ENCODE assay signal across 9 cellular contexts in the genomic region with DNA sequence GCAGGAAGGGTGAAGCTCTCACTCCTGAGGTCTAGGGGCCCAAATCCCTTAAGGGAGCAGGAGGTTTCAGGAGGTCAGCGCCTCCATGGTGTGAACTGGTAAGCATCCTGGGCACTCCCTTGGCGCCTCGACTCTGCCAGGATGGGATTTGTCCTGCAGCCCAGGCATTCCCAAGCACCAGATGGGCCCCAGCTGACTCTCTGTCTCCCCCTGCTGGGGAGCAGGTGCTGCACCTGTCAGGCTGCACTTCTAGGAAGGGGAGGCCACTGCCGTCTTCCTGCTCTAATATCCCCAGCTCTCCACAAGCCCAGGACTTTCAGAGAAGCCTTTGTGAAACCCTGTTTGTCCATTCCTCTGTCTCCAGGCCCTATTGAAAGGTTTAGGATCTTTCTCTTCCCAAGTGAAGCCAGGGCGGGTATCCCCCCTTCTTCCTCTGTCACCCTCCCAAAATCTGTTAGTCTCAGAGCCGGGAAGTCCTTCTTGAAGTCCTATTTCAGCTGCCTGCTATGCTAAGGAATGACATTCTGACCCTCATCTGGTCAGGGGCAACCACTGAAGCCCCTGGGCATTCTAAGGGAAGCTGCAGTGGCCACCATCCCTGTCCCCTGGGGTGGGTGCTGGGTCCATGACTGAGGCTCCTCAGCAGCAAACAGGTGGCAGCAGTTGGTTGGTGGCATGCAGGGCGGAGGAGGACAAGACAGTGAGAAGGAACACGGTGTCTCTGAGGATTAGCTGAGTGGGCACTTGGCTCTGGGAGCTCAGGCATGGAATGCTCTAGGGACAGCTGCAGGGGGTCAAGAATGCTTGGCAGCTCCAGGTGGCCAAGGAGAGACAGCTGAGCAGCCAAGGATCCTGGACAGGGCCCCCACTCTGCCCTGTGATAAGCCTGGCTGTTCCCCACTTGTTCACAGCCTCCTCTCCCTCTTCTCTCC. TPM values are rescaled to one million over a fixed set of nuclear protein-coding genes. Genes with fewer than 3 reads are reported as not detected.
DNase-seq lines count a peak whose midpoint lies in the region; ATAC-seq, FAIRE-seq and TF ChIP-seq lines count a peak whose summit lies in the region.
"Had no signal": no experiment of that assay in that cellular context is flagged by ENCODE, and none has a peak within 500 bp of the region (broad histone marks: within the 10 kb centered on the region; RNA-seq: fewer than 3 reads in every experiment).

No MANE protein-coding gene starts in this region.

- TF ChIP-seq CTCF in H1 (IDR thresholded peaks at IDR 0.05; ENCODE audit: control extremely low read depth in 1 of 3, insufficient read depth in 1 of 3, low read depth in 1 of 3, low read length in 3 of 3): peak; percentile 97 to 99 (median 97)

- H3K14ac ChIP-seq in H1 (ENCODE audit: insufficient read length): no peak overlapping the region

- no peak overlapping the region for H3K4me3 ChIP-seq in H1 (ENCODE audit: extremely low read depth in 1 of 4, insufficient read depth in 2 of 4, low read depth in 3 of 4, low read length in 4 of 4)
- no peak overlapping the region for H3K4me3 ChIP-seq in mesendoderm (ENCODE audit: low read length)

- 0 out of 2 replicates have a peak overlapping the region, but pooled peaks have one; percentile 25 for H2BK15ac ChIP-seq in H1 (ENCODE audit: low read length)
- H2BK15ac ChIP-seq in mesendoderm (replicated peaks; ENCODE audit: low read depth): no peak overlapping the region

- H3K4me2 ChIP-seq in H1 (ENCODE audit: insufficient read depth in 1 of 2, low read depth in 2 of 2, low read length in 2 of 2) (no peak overlapping the region), mesendoderm (ENCODE audit: low read length) (no peak overlapping the region)

- H3K36me3 ChIP-seq in H1 (ENCODE audit: control insufficient read depth in 2 of 4, insufficient read depth in 4 of 4, low read length in 3 of 4) (no peaks in the 10 kb centered on the region), mesendoderm (ENCODE audit: control insufficient read depth, insufficient read depth, low read length) (no peaks in the 10 kb centered on the region)

- TF ChIP-seq POLR2A in H1 (IDR thresholded peaks at IDR 0.05; ENCODE audit: control extremely low read depth in 1 of 2, low read depth in 2 of 2, low read length in 2 of 2): no peak

- FAIRE-seq in H1 (lab: Jason Lieb, UNC): peak; percentile 60

- H4K8ac ChIP-seq in H1 (ENCODE audit: extremely low read depth, insufficient read depth, low read length) (no peak overlapping the region; the same call in 1 of the 2 replicates), mesendoderm (ENCODE audit: low read depth, low read length) (no peak overlapping the region)

- H3K27me3 ChIP-seq in H1 (replicated peaks in 1 of 4; ENCODE audit: control insufficient read depth in 3 of 4, extremely low read depth in 1 of 4, insufficient read depth in 3 of 4, low read length in 3 of 4): no peaks in the 10 kb centered on the region
- no peaks in the 10 kb centered on the region for H3K27me3 ChIP-seq in mesendoderm (ENCODE audit: insufficient read depth, low read length, poor library complexity)

- H2BK20ac ChIP-seq in H1 (ENCODE audit: low read length): no peak overlapping the region

- CTCF ChIA-PET in H1 (lab: Charles Lee; ENCODE audit: partially characterized antibody): interaction anchor here (0.6 to 16.8 kb wide), 46 partner anchors 9 to 474 kb away, joined by 3 to 511 read pairs (median 6); a partner anchor contains a TSS

- H2BK12ac ChIP-seq in H1 (ENCODE audit: low read depth, low read length): no peak overlapping the region

- no peaks in the 10 kb centered on the region for H3K23me2 ChIP-seq in H1 (ENCODE audit: low read depth, low read length)

- H2AFZ ChIP-seq in H1 (ENCODE audit: low read length): no peak overlapping the region

- H3K4ac ChIP-seq in H1 (replicated peaks; ENCODE audit: insufficient read length, low read depth, low read length): no peak overlapping the region
- no peak overlapping the region for H3K4ac ChIP-seq in mesendoderm (ENCODE audit: low read depth, low read length)

- no peaks in the 10 kb centered on the region for H3K79me2 ChIP-seq in H1 (ENCODE audit: control insufficient read depth in 1 of 2, insufficient read depth in 2 of 2, low read length in 2 of 2)
- H3K79me2 ChIP-seq in mesendoderm (ENCODE audit: control insufficient read depth, insufficient read depth, low read length): no peaks in the 10 kb centered on the region

- TF ChIP-seq RAD21 in H1 (IDR thresholded peaks at IDR 0.05 in 1 of 2, conservative IDR thresholded peaks at IDR 0.05 in 1 of 2; ENCODE audit: low read depth in 2 of 2, low read length in 2 of 2): peak; percentile 82 to 90

- H4K91ac ChIP-seq in H1 (replicated peaks; ENCODE audit: insufficient read length, low read length): no peak overlapping the region

- no peaks in the 10 kb centered on the region for H3K9me3 ChIP-seq in H1 (ENCODE audit: insufficient read depth in 2 of 2, low read depth in 1 of 2, low read length in 1 of 2)

- H4K20me1 ChIP-seq in H1 (replicated peaks in 1 of 2; ENCODE audit: control insufficient read depth in 1 of 2, insufficient read depth in 2 of 2, low read length in 2 of 2): no peaks in the 10 kb centered on the region

- peaks cover 0 to 7% (median under 1%) of the 10 kb centered on the region in 4 experiments; a peak in 3 of 7 replicates for H3K4me1 ChIP-seq in H1 (replicated peaks in 1 of 4; ENCODE audit: control insufficient read depth in 3 of 4, insufficient read depth in 4 of 4, low read length in 3 of 4)
- H3K4me1 ChIP-seq in mesendoderm (ENCODE audit: control insufficient read depth, low read depth, low read length): peaks cover 5% of the 10 kb centered on the region

- H3K56ac ChIP-seq in H1 (replicated peaks; ENCODE audit: insufficient read length, low read depth, low read length) (no peak overlapping the region), mesendoderm (ENCODE audit: low read length) (no peak overlapping the region)

- WGBS in H1 (ENCODE audit: extremely low coverage in 1 of 2, insufficient coverage in 1 of 2, insufficient read length in 1 of 2, insufficient replicate concordance in 2 of 2, low coverage in 1 of 2, low lambda C conversion rate in 2 of 2, missing lambda C conversion rate in 1 of 2), 2 experiments: 63% methylated on average over 8 of the region's 8 CpGs; no CpG with 5 or more reads in 1 of the 2 experiments
- WGBS in mesendoderm (ENCODE audit: extremely low coverage, insufficient coverage, low lambda C conversion rate): no CpG with 5 or more reads among the region's 8 CpGs

- H3K18ac ChIP-seq in H1 (ENCODE audit: extremely low read depth, low read length): no peak overlapping the region
- H3K18ac ChIP-seq in mesendoderm (ENCODE audit: low read length): no peak overlapping the region

- no peak for TF ChIP-seq EP300 in H1 (IDR thresholded peaks at IDR 0.05; ENCODE audit: borderline replicate concordance in 1 of 2, low read depth in 2 of 2, low read length in 2 of 2)

- DNase-seq in stimulated activated naive CD4-positive, alpha-beta T cell (lab: John Stamatoyannopoulos, UW): peak in 4 of 6 experiments; percentile 6 to 34 (median 10)
- no peak for DNase-seq in stimulated activated naive CD4-positive, alpha-beta T cell treated with Interleukin-2 at 50 U/mL for 16 hours (lab: John Stamatoyannopoulos, UW)
- DNase-seq in NCI-H1694 (lab: John Stamatoyannopoulos, UW) (peak; percentile 65), H1 (ENCODE audit: low read depth in 1 of 2, low spot score in 2 of 2) (peak; percentile 68 to 92), mesendoderm (peak; percentile 86)
- DNase-seq in activated CD4-positive, alpha-beta T cell treated with anti-CD3 and anti-CD28 coated beads, Interleukin-2, amount 50 U/mL, for 1 hour: peak; percentile 35

- no peak overlapping the region for H2AK5ac ChIP-seq in H1 (ENCODE audit: low read depth, low read length)
- no peak overlapping the region for H2AK5ac ChIP-seq in mesendoderm (ENCODE audit: low read length)

- no peak overlapping the region for H2BK5ac ChIP-seq in H1 (ENCODE audit: low read depth, low read length)
- no peak overlapping the region for H2BK5ac ChIP-seq in mesendoderm (ENCODE audit: low read length)

- H2BK120ac ChIP-seq in H1 (replicated peaks; ENCODE audit: low read depth, low read length): no peak overlapping the region
- no peak overlapping the region for H2BK120ac ChIP-seq in mesendoderm (ENCODE audit: low read depth, low read length)

- H3K23ac ChIP-seq in H1 (ENCODE audit: insufficient read length) (no peak overlapping the region), mesendoderm (ENCODE audit: low read length) (no peak overlapping the region)

- POLR2A ChIA-PET in H1 (lab: Charles Lee; ENCODE audit: partially characterized antibody): interaction anchor here (1.1 to 1.6 kb wide), 3 partner anchors 54 to 133 kb away, joined by 3 to 6 read pairs (median 3); no protein-coding TSS in a partner anchor

- ATAC-seq in GM18868 (IDR thresholded peaks at IDR 0.05; ENCODE audit: unreplicated experiment): no peak

- H4K5ac ChIP-seq in H1 (ENCODE audit: insufficient read length, low read depth, low read length): no peak overlapping the region
- no peak overlapping the region for H4K5ac ChIP-seq in mesendoderm (ENCODE audit: low read length)

- H3K79me1 ChIP-seq in H1 (ENCODE audit: low read depth, low read length) (no peaks in the 10 kb centered on the region), mesendoderm (ENCODE audit: low read length) (no peaks in the 10 kb centered on the region)

- H3K27ac ChIP-seq in H1 (ENCODE audit: low read depth, low read length) (no peak overlapping the region), mesendoderm (ENCODE audit: low read depth, low read length) (no peak overlapping the region), temporal lobe (ENCODE audit: low read depth, low read length) (peak overlapping the region; percentile 59)

- H3K9ac ChIP-seq in H1 (replicated peaks in 1 of 4; ENCODE audit: extremely low read depth in 1 of 4, low read depth in 3 of 4, low read length in 3 of 4): no peak overlapping the region
- H3K9ac ChIP-seq in mesendoderm (ENCODE audit: low read length): no peak overlapping the region

RNA-seq across cellular contexts. Expression of a gene that starts 3.2 kb away (rescaled TPM):
- total RNA-seq in H1 (2021; fragmentation: NEBNext Ultra II Directional; extraction: Animal tissue kit (Norgen Biotek cat#: 25700)): not detected in 2 replicates
- not detected in 2 replicates for polyA plus RNA-seq in H1 (2011; rRNA removed)
- polyA plus RNA-seq in H1 (2011; cell fraction: cytosol; rRNA removed): not detected
- polyA plus RNA-seq in H1 (2011; cell fraction: nucleus; rRNA removed): not detected
- polyA plus RNA-seq in H1 (2012, experiment 1 of 2): not detected in 4 replicates
- not detected for polyA plus RNA-seq in H1 (2012, experiment 2 of 2)
- polyA plus RNA-seq in H1 (2013, experiment 1 of 2): not detected
- polyA plus RNA-seq in H1 (2013, experiment 2 of 2): not detected
- polyA minus RNA-seq in H1 (2011; rRNA and poly(A)+ RNA removed): not detected in 2 replicates
- not detected for polyA minus RNA-seq in H1 (2011; cell fraction: cytosol; rRNA and poly(A)+ RNA removed)
- not detected for polyA minus RNA-seq in H1 (2011; cell fraction: nucleus; rRNA and poly(A)+ RNA removed)
- polyA plus RNA-seq in mesendoderm (2013, experiment 1 of 2): not detected
- polyA plus RNA-seq in mesendoderm (2013, experiment 2 of 2): 0.04 TPM
- not detected for total RNA-seq in temporal lobe
- total RNA-seq: mononuclear cell had no signal

RNA-seq across cellular contexts. Expression of a gene that starts 14.1 kb away (rescaled TPM):
- total RNA-seq in H1 (2021; fragmentation: NEBNext Ultra II Directional; extraction: Animal tissue kit (Norgen Biotek cat#: 25700)): not detected in 2 replicates
- polyA plus RNA-seq in H1 (2011; rRNA removed): 0.57 and 1.0 TPM in 2 replicates
- polyA plus RNA-seq in H1 (2011; cell fraction: cytosol; rRNA removed): 0.66 TPM
- 2.8 TPM for polyA plus RNA-seq in H1 (2011; cell fraction: nucleus; rRNA removed)
- polyA plus RNA-seq in H1 (2012, experiment 1 of 2): 0.30 to 1.2 TPM (median 0.59 TPM) in 4 replicates
- polyA plus RNA-seq in H1 (2012, experiment 2 of 2): 0.12 TPM
- 0.14 TPM for polyA plus RNA-seq in H1 (2013, experiment 1 of 2)
- polyA plus RNA-seq in H1 (2013, experiment 2 of 2): 0.13 TPM
- 0.37 TPM in 1 of 2 replicates, not detected in the other for polyA minus RNA-seq in H1 (2011; rRNA and poly(A)+ RNA removed)
- not detected for polyA minus RNA-seq in H1 (2011; cell fraction: cytosol; rRNA and poly(A)+ RNA removed)
- not detected for polyA minus RNA-seq in H1 (2011; cell fraction: nucleus; rRNA and poly(A)+ RNA removed)
- 0.22 TPM for polyA plus RNA-seq in mesendoderm (2013, experiment 1 of 2)
- 0.20 TPM for polyA plus RNA-seq in mesendoderm (2013, experiment 2 of 2)
- total RNA-seq in temporal lobe: 0.74 TPM

RNA-seq across cellular contexts. Expression of a gene that starts 44.9 kb away (rescaled TPM):
- total RNA-seq in H1 (2021; fragmentation: NEBNext Ultra II Directional; extraction: Animal tissue kit (Norgen Biotek cat#: 25700)): 3.3 and 3.5 TPM in 2 replicates
- 6.7 and 12.2 TPM in 2 replicates for polyA plus RNA-seq in H1 (2011; rRNA removed)
- polyA plus RNA-seq in H1 (2011; cell fraction: cytosol; rRNA removed): 3.4 TPM
- 6.7 TPM for polyA plus RNA-seq in H1 (2011; cell fraction: nucleus; rRNA removed)
- 1.7 to 4.4 TPM (median 3.6 TPM) in 4 replicates for polyA plus RNA-seq in H1 (2012, experiment 1 of 2)
- polyA plus RNA-seq in H1 (2012, experiment 2 of 2): 4.7 TPM
- polyA plus RNA-seq in H1 (2013, experiment 1 of 2): 4.9 TPM
- polyA plus RNA-seq in H1 (2013, experiment 2 of 2): 6.0 TPM
- 4.0 and 6.8 TPM in 2 replicates for polyA minus RNA-seq in H1 (2011; rRNA and poly(A)+ RNA removed)
- polyA minus RNA-seq in H1 (2011; cell fraction: cytosol; rRNA and poly(A)+ RNA removed): 2.0 TPM
- polyA minus RNA-seq in H1 (2011; cell fraction: nucleus; rRNA and poly(A)+ RNA removed): 3.7 TPM
- polyA plus RNA-seq in mesendoderm (2013, experiment 1 of 2): 8.0 TPM
- 8.0 TPM for polyA plus RNA-seq in mesendoderm (2013, experiment 2 of 2)
- 9.1 TPM for total RNA-seq in temporal lobe
- total RNA-seq: mononuclear cell had no signal

RNA-seq across cellular contexts. Expression of a gene that starts 57.0 kb away (rescaled TPM):
- not detected in 2 replicates for total RNA-seq in H1 (2021; fragmentation: NEBNext Ultra II Directional; extraction: Animal tissue kit (Norgen Biotek cat#: 25700))
- not detected in 2 replicates for polyA plus RNA-seq in H1 (2011; rRNA removed)
- 0.04 TPM for polyA plus RNA-seq in H1 (2011; cell fraction: cytosol; rRNA removed)
- polyA plus RNA-seq in H1 (2011; cell fraction: nucleus; rRNA removed): 0.13 TPM
- polyA plus RNA-seq in H1 (2012, experiment 1 of 2): 0.06 TPM in 1 of 4 replicates, not detected in the others
- not detected for polyA plus RNA-seq in H1 (2012, experiment 2 of 2)
- polyA plus RNA-seq in H1 (2013, experiment 1 of 2): not detected
- polyA plus RNA-seq in H1 (2013, experiment 2 of 2): not detected
- 0.03 and 0.05 TPM in 2 replicates for polyA minus RNA-seq in H1 (2011; rRNA and poly(A)+ RNA removed)
- not detected for polyA minus RNA-seq in H1 (2011; cell fraction: cytosol; rRNA and poly(A)+ RNA removed)
- polyA minus RNA-seq in H1 (2011; cell fraction: nucleus; rRNA and poly(A)+ RNA removed): 0.50 TPM
- polyA plus RNA-seq in mesendoderm (2013, experiment 1 of 2): not detected
- polyA plus RNA-seq in mesendoderm (2013, experiment 2 of 2): not detected
- total RNA-seq in temporal lobe: under 0.01 TPM
